9 cellular contexts compared by ENCODE assay signal in genomic region chr11:69497221-69497787, GRCh38.
DNase-seq lines count a peak whose midpoint lies in the region; ATAC-seq and TF ChIP-seq lines count a peak whose summit lies in the region.
"Had no signal": no experiment of that assay in that cellular context is flagged by ENCODE, and none has a peak within 500 bp of the region (broad histone marks: within the 10 kb centered on the region; RNA-seq: fewer than 3 reads in every experiment).

No MANE protein-coding gene starts in this region.

- no peak overlapping the region for H3K4me3 ChIP-seq in RWPE2 (ENCODE audit: severe bottlenecking)

- TF ChIP-seq CTCF in AG09319 (IDR thresholded peaks at IDR 0.05; ENCODE audit: low read depth, low read length), result no peak
- TF ChIP-seq CTCF in RWPE2 (IDR thresholded peaks at IDR 0.05; ENCODE audit: poor library complexity, severe bottlenecking), result no peak

- H3K27me3 ChIP-seq in RWPE2 (ENCODE audit: insufficient read depth, poor library complexity, severe bottlenecking), result no peaks in the 10 kb centered on the region

- DNase-seq in AG09319 (ENCODE audit: extremely low read depth, low read depth), result peak; percentile 83
- DNase-seq in RWPE2 (ENCODE audit: low spot score), result peak; percentile 87
- DNase-seq in fibroblast of the conjunctiva (ENCODE audit: low read depth), result peak; percentile 61
- peak; percentile 84 for DNase-seq in non-pigmented ciliary epithelial cell (ENCODE audit: low read depth)
- DNase-seq in activated gamma-delta T cell treated with Interleukin-2 at 50 U/mL for 16 hours, result no peak
- DNase-seq in NOMO-1 (lab: John Stamatoyannopoulos, UW; ENCODE audit: unreplicated experiment in 2 of 2), result no peak

- H3K27ac ChIP-seq in RWPE2 (ENCODE audit: poor library complexity, severe bottlenecking), result peak overlapping the region; percentile 72
- H3K27ac ChIP-seq: HL-60 had no signal

- H3K36me3 ChIP-seq in RWPE2 (ENCODE audit: low read depth), result no peaks in the 10 kb centered on the region

- peaks cover 10% of the 10 kb centered on the region for H3K4me1 ChIP-seq in RWPE2 (ENCODE audit: insufficient read depth, poor library complexity, severe bottlenecking)

- ATAC-seq in RWPE2 (ENCODE audit: low read depth), result peak; percentile 94
- ATAC-seq in HG02588 (IDR thresholded peaks at IDR 0.05; ENCODE audit: unreplicated experiment), result no peak
- ATAC-seq in GM21423 (IDR thresholded peaks at IDR 0.05; ENCODE audit: unreplicated experiment), result no peak

- no peaks in the 10 kb centered on the region for H3K9me3 ChIP-seq in RWPE2 (ENCODE audit: severe bottlenecking)

Comparison
In these comparisons a context has a peak if more than half of its experiments do, and no peak if none do; other contexts are left out.
1. DNase-seq: peak in AG09319 (single experiment), RWPE2 (single experiment), fibroblast of the conjunctiva (single experiment) and non-pigmented ciliary epithelial cell (single experiment); none in activated gamma-delta T cell treated with Interleukin-2 at 50 U/mL for 16 hours (single experiment) and NOMO-1 (0 of 2).